In the genomic region with DNA sequence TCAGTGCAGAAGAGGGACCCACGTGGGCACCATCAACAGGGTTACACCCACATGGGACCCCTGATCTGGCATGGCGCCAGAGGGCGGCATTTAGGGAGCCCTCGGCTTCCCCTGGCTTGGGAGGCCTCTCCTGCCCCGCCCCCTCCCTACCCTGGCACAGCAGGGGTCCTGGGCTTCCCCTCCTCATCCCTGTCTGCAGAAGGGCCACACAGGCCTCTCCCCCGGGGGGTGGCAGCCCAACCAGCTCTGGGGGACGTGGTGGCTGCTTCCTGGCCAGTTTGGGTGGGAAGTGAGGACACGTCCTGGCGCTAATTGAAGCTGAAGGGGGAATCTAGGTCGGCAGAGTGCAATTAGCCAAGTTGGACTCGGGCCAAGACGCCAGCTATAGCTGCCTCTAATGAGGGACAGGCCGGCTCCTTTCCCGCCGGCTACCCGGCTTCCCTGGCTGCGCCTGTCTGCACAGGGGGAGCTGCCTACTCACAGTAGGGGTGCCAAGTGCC, we compare ENCODE assay signal across 13 cellular contexts.
DNase-seq lines count a peak whose midpoint lies in the region; ATAC-seq and TF ChIP-seq lines count a peak whose summit lies in the region.
"Had no signal": no experiment of that assay in that cellular context is flagged by ENCODE, and none has a peak within 500 bp of the region (broad histone marks: within the 10 kb centered on the region; RNA-seq: fewer than 3 reads in every experiment).

No MANE protein-coding gene starts in this region.

- H3K9me3 ChIP-seq in T-helper 17 cell (ENCODE audit: control insufficient read depth, low read length, poor library complexity, severe bottlenecking) = no peaks in the 10 kb centered on the region

- H3K27ac Mint-ChIP-seq in T-helper 17 cell (no peak overlapping the region), mesothelial cell of epicardium (no peak overlapping the region)
- H3K27ac Mint-ChIP-seq: activated CD8-positive, alpha-beta memory T cell treated with anti-CD3 and anti-CD28 coated beads, Interleukin-2, amount 10 ng/mL, durations not matched to agents 7 days and 5 days; nephron had no signal

- TF ChIP-seq CTCF in C4-2B (conservative IDR thresholded peaks at IDR 0.05) (no peak), mesothelial cell of epicardium (IDR thresholded peaks at IDR 0.05; ENCODE audit: unreplicated experiment) (no peak)

- H3K27ac ChIP-seq in C4-2B = peak overlapping the region; percentile 90

- DNase-seq in NCI-H1417 treated with DMSO at 0.1 percent for 48 hours (lab: John Stamatoyannopoulos, UW) = peak; percentile 61
- no peak for DNase-seq in T-helper 17 cell
- DNase-seq in mesothelial cell of epicardium (ENCODE audit: low spot score in 2 of 2, unreplicated experiment in 2 of 2) = no peak
- DNase-seq in activated T-cell treated with anti-CD3 and anti-CD28 coated beads, Interleukin-2, amount 50 U/mL, for 48 hours = no peak
- no peak for DNase-seq in SHP77 treated with DMSO at 0.1 percent for 48 hours (lab: John Stamatoyannopoulos, UW)
- DNase-seq: activated CD8-positive, alpha-beta memory T cell treated with anti-CD3 and anti-CD28 coated beads, Interleukin-2, amount 10 ng/mL, durations not matched to agents 7 days and 5 days; amniotic stem cell; stimulated activated CD4-positive, alpha-beta T cell treated with anti-CD3 and anti-CD28 coated beads, Interleukin-2, amount 100 ng/mL, for 24 hours; T-helper 2 cell had no signal

- H3K27me3 Mint-ChIP-seq in T-helper 17 cell = no peaks in the 10 kb centered on the region
- H3K27me3 Mint-ChIP-seq in mesothelial cell of epicardium (ENCODE audit: low read depth) = peaks cover 27% of the 10 kb centered on the region
- H3K27me3 Mint-ChIP-seq: activated CD8-positive, alpha-beta memory T cell treated with anti-CD3 and anti-CD28 coated beads, Interleukin-2, amount 10 ng/mL, durations not matched to agents 7 days and 5 days had no signal

- H3K4me1 Mint-ChIP-seq in T-helper 17 cell (peaks cover 2% of the 10 kb centered on the region), mesothelial cell of epicardium (peaks cover 13% of the 10 kb centered on the region)
- H3K4me1 Mint-ChIP-seq: activated CD8-positive, alpha-beta memory T cell treated with anti-CD3 and anti-CD28 coated beads, Interleukin-2, amount 10 ng/mL, durations not matched to agents 7 days and 5 days had no signal

- no peaks in the 10 kb centered on the region for H3K36me3 Mint-ChIP-seq in T-helper 17 cell (ENCODE audit: low read depth)
- no peaks in the 10 kb centered on the region for H3K36me3 Mint-ChIP-seq in mesothelial cell of epicardium
- H3K36me3 Mint-ChIP-seq: activated CD8-positive, alpha-beta memory T cell treated with anti-CD3 and anti-CD28 coated beads, Interleukin-2, amount 10 ng/mL, durations not matched to agents 7 days and 5 days had no signal

- H3K4me3 Mint-ChIP-seq in T-helper 17 cell = peak overlapping the region; percentile 21
- H3K4me3 Mint-ChIP-seq in mesothelial cell of epicardium = peak overlapping the region; percentile 13
- H3K4me3 Mint-ChIP-seq: activated CD8-positive, alpha-beta memory T cell treated with anti-CD3 and anti-CD28 coated beads, Interleukin-2, amount 10 ng/mL, durations not matched to agents 7 days and 5 days had no signal

- ATAC-seq in T-helper 17 cell = no peak
- no peak for ATAC-seq in HG02678 (IDR thresholded peaks at IDR 0.05; ENCODE audit: unreplicated experiment)
- no peak for ATAC-seq in HG03139 (IDR thresholded peaks at IDR 0.05; ENCODE audit: unreplicated experiment)
- ATAC-seq: activated CD8-positive, alpha-beta memory T cell treated with anti-CD3 and anti-CD28 coated beads, Interleukin-2, amount 10 ng/mL, durations not matched to agents 7 days and 5 days had no signal

- no peaks in the 10 kb centered on the region for H3K9me3 Mint-ChIP-seq in mesothelial cell of epicardium
- H3K9me3 Mint-ChIP-seq: nephron had no signal
